22 cellular contexts compared by ENCODE assay signal in the genomic region with DNA sequence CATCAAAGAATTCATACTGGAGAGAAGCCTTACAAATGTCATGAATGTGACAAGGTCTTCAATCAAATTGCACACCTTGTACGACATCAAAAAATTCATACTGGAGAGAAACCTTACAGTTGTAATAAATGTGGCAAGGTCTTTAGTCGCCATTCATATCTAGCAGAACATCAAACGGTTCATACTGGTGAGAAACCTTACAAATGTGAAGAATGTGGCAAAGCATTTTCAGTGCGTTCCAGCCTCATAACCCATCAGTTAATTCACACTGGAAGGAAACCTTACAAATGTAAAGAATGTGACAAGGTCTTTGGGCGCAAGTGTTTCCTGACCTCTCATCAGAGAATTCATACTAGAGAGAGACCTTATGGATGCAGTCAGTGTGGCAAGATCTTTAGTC. TPM values are rescaled to one million over a fixed set of nuclear protein-coding genes. Genes with fewer than 3 reads are reported as not detected.
DNase-seq lines count a peak whose midpoint lies in the region; ATAC-seq, FAIRE-seq and TF ChIP-seq lines count a peak whose summit lies in the region.
"Had no signal": no experiment of that assay in that cellular context is flagged by ENCODE, and none has a peak within 500 bp of the region (broad histone marks: within the 10 kb centered on the region; RNA-seq: fewer than 3 reads in every experiment).

No MANE protein-coding gene starts in this region.

- H2AFZ ChIP-seq in trophoblast cell (ENCODE audit: insufficient read depth, low read length, poor library complexity) = no peak overlapping the region
- H2AFZ ChIP-seq: GM23338 had no signal

- peak; percentile 73 for FAIRE-seq in D721Med (lab: Jason Lieb, UNC)
- peak; percentile 11 for FAIRE-seq in H54 (lab: Jason Lieb, UNC)
- FAIRE-seq: GM12878 had no signal

- H2BK120ac ChIP-seq in trophoblast cell (ENCODE audit: insufficient read depth, low read length, poor library complexity) = no peak overlapping the region

- H3K4me1 ChIP-seq in trophoblast cell (ENCODE audit: control insufficient read depth in 1 of 2, insufficient read depth in 2 of 2, low read length in 2 of 2) = no peaks in the 10 kb centered on the region
- H3K4me1 ChIP-seq in gastrocnemius medialis = no peaks in the 10 kb centered on the region
- no peaks in the 10 kb centered on the region for H3K4me1 ChIP-seq in psoas muscle
- H3K4me1 ChIP-seq: Caco-2 had no signal

- intact Hi-C loops in gastrocnemius medialis (cut with DNase I; ENCODE audit: low total_unique reads) (no loop called here), psoas muscle (cut with DNase I) (no loop called here)

- no peak overlapping the region for H3K9ac ChIP-seq in trophoblast cell (ENCODE audit: low read length)

- H3K27me3 ChIP-seq in trophoblast cell (ENCODE audit: insufficient read depth, low read length) (no peaks in the 10 kb centered on the region), gastrocnemius medialis (no peaks in the 10 kb centered on the region), psoas muscle (ENCODE audit: insufficient read depth in 3 of 3, low read length in 2 of 3) (no peaks in the 10 kb centered on the region)

- in situ Hi-C loops in gastrocnemius medialis (cut with MboI; ENCODE audit: low sequenced_read_pairs in 4 of 4) = no loop called here

- H3K27ac ChIP-seq in coronary artery (no peak overlapping the region), trophoblast cell (ENCODE audit: low read depth, low read length) (no peak overlapping the region), gastrocnemius medialis (no peak overlapping the region), psoas muscle (no peak overlapping the region)

- TF ChIP-seq CTCF in D721Med (IDR thresholded peaks at IDR 0.05; ENCODE audit: insufficient read depth, missing control alignments) = no peak
- no peak for TF ChIP-seq CTCF in coronary artery (IDR thresholded peaks at IDR 0.05)
- no peak for TF ChIP-seq CTCF in gastrocnemius medialis (IDR thresholded peaks at IDR 0.05 in 4 of 5, conservative IDR thresholded peaks at IDR 0.05 in 1 of 5)
- no peak for TF ChIP-seq CTCF in psoas muscle (IDR thresholded peaks at IDR 0.05)

- peak overlapping the region; percentile 14 for H3K4me3 ChIP-seq in coronary artery
- H3K4me3 ChIP-seq in trophoblast cell (ENCODE audit: low read depth, low read length) = no peak overlapping the region
- H3K4me3 ChIP-seq in gastrocnemius medialis = no peak overlapping the region
- no peak overlapping the region for H3K4me3 ChIP-seq in psoas muscle
- H3K4me3 ChIP-seq: GM12878, GM23338 had no signal

- H2BK5ac ChIP-seq in trophoblast cell (ENCODE audit: low read depth, low read length, poor library complexity) = no peak overlapping the region

- H3K36me3 ChIP-seq in trophoblast cell (ENCODE audit: control insufficient read depth in 1 of 2, insufficient read depth in 2 of 2, low read length in 2 of 2) = peaks cover 0 to 2% of the 10 kb centered on the region in 2 experiments
- H3K36me3 ChIP-seq in gastrocnemius medialis = peaks cover 3 to 49% of the 10 kb centered on the region in 2 donors
- peaks cover 16 to 21% of the 10 kb centered on the region in 2 donors for H3K36me3 ChIP-seq in psoas muscle (ENCODE audit: insufficient read depth in 1 of 2, low read depth in 1 of 2)

- H3K23ac ChIP-seq in trophoblast cell (ENCODE audit: low read length) = no peak overlapping the region

- H3K4me2 ChIP-seq in trophoblast cell (ENCODE audit: low read length) = no peak overlapping the region
- H3K4me2 ChIP-seq: GM23338 had no signal

- ATAC-seq in gastrocnemius medialis = no peak
- ATAC-seq in psoas muscle = no peak
- ATAC-seq: GM12878, GM23338 had no signal

- H3K4ac ChIP-seq in trophoblast cell (ENCODE audit: low read depth, low read length) = no peak overlapping the region

- H3K79me2 ChIP-seq in trophoblast cell (ENCODE audit: control insufficient read depth, insufficient read depth, low read length, poor library complexity) = no peaks in the 10 kb centered on the region

- H4K12ac ChIP-seq in trophoblast cell (ENCODE audit: low read depth, low read length) = no peak overlapping the region

- no peak overlapping the region for H3K18ac ChIP-seq in trophoblast cell (ENCODE audit: low read length)

- WGBS in trophoblast cell (ENCODE audit: extremely low coverage, insufficient coverage, insufficient read length) = no CpG with 5 or more reads among the region's 5 CpGs
- WGBS in psoas muscle, 3 donors = 96 to 98% (median 97%) methylated on average over 5 of the region's 5 CpGs

- peaks cover 16% of the 10 kb centered on the region for H3K9me3 ChIP-seq in trophoblast cell (ENCODE audit: insufficient read depth, low read depth, low read length)
- H3K9me3 ChIP-seq in gastrocnemius medialis = peaks cover 9 to 60% (median 16%) of the 10 kb centered on the region in 3 donors
- peaks cover 94% of the 10 kb centered on the region for H3K9me3 ChIP-seq in psoas muscle

- TF ChIP-seq POLR2A in H54 (IDR thresholded peaks at IDR 0.05; ENCODE audit: low read depth, low read length) (no peak), gastrocnemius medialis (IDR thresholded peaks at IDR 0.05) (no peak)

- no peak overlapping the region for H3K14ac ChIP-seq in trophoblast cell (ENCODE audit: low read length)

- no peak overlapping the region for H4K8ac ChIP-seq in trophoblast cell (ENCODE audit: low read depth, low read length)

- DNase-seq in D721Med (ENCODE audit: insufficient read length, low spot score) = no peak
- DNase-seq in H54 (ENCODE audit: insufficient read length, low spot score) = no peak
- no peak for DNase-seq in coronary artery (ENCODE audit: low spot score)
- peak; percentile 53 to 90 for DNase-seq in trophoblast cell
- no peak for DNase-seq in NCI-H1436 (lab: John Stamatoyannopoulos, UW)
- DNase-seq in gastrocnemius medialis = no peak
- DNase-seq in SW480 (ENCODE audit: low spot score) = no peak
- DNase-seq in psoas muscle = no peak
- DNase-seq: C1 segment of cervical spinal cord; Caco-2; CD4-positive, alpha-beta memory T cell; DMS 273 treated with DMSO at 0.1 percent for 48 hours; DMS79; EL; GDM1; H7; HCEC 1CT had no signal

- no peak overlapping the region for H4K91ac ChIP-seq in trophoblast cell (ENCODE audit: low read depth, low read length)

- H2AK5ac ChIP-seq in trophoblast cell (ENCODE audit: low read length) = no peak overlapping the region

- no peak overlapping the region for H2BK12ac ChIP-seq in trophoblast cell (ENCODE audit: low read length)

- no peaks in the 10 kb centered on the region for H3K79me1 ChIP-seq in trophoblast cell (ENCODE audit: low read length)

RNA-seq across cellular contexts. Expression of gene ZNF534, which starts 13.2 kb away (rescaled TPM):
- 0.05 and 0.06 TPM in 2 replicates for polyA plus RNA-seq in trophoblast cell (2013)
- total RNA-seq in gastrocnemius medialis (under 1 TPM in 2 of 4 donors, not detected in 2; 0.12 to 0.18 TPM), psoas muscle (under 1 TPM in 2 of 4 donors, not detected in 2; 0.11 to 0.16 TPM)
- under 1 TPM; 0.07 to 0.52 (median 0.14) TPM for polyA plus RNA-seq in psoas muscle
- total RNA-seq: A172, A673, Caco-2, GM12878, H7 had no signal
- polyA plus RNA-seq: BJ; CD4-positive, alpha-beta memory T cell had no signal

RNA-seq across cellular contexts. Expression of gene ZNF528, which starts 18.1 kb away (rescaled TPM):
- 6.1 and 6.5 TPM in 2 replicates for polyA plus RNA-seq in trophoblast cell (2013)
- total RNA-seq in gastrocnemius medialis (10 to 100 TPM in 1 of 4 donors, 1 to 10 TPM in 3; 2.9 to 11.2 (median 5.5) TPM), psoas muscle (10 to 100 TPM in 1 of 4 donors, 1 to 10 TPM in 3; 5.8 to 12.8 (median 6.0) TPM)
- 10 to 100 TPM in 1 of 3 donors, 1 to 10 TPM in 2; 3.0 to 18.3 (median 4.2) TPM for polyA plus RNA-seq in psoas muscle

RNA-seq across cellular contexts. Expression of gene ZNF578, which starts 37.6 kb away (rescaled TPM):
- polyA plus RNA-seq in trophoblast cell (2013) = 2.3 and 2.7 TPM in 2 replicates
- under 1 TPM in 3 of 4 donors, not detected in 1; 0.20 to 0.63 (median 0.33) TPM for total RNA-seq in gastrocnemius medialis
- total RNA-seq in psoas muscle = under 1 TPM; 0.25 to 0.71 (median 0.54) TPM
- polyA plus RNA-seq in psoas muscle = under 1 TPM; 0.10 to 0.55 (median 0.41) TPM
- total RNA-seq: A172, Caco-2 had no signal

RNA-seq across cellular contexts. Expression of gene ZNF880, which starts 46.0 kb away (rescaled TPM):
- 16.9 and 17.0 TPM in 2 replicates for polyA plus RNA-seq in trophoblast cell (2013)
- 10 to 100 TPM in 1 of 4 donors, 1 to 10 TPM in 3; 6.1 to 12.7 (median 7.9) TPM for total RNA-seq in gastrocnemius medialis
- total RNA-seq in psoas muscle = 1 to 10 TPM; 5.9 to 9.0 (median 8.2) TPM
- polyA plus RNA-seq in psoas muscle = 10 to 100 TPM in 1 of 3 donors, 1 to 10 TPM in 2; 4.2 to 12.0 (median 4.6) TPM

Comparison
In these comparisons a context has a peak if more than half of its experiments do, and no peak if none do; other contexts are left out.
1. DNase-seq: peak in trophoblast cell (2 of 2); none in D721Med (single experiment), H54 (single experiment), coronary artery (single experiment), NCI-H1436 (single experiment), gastrocnemius medialis (0 of 2), SW480 (single experiment) and psoas muscle (0 of 2).